In genomic region chr20:5665417-5665816, GRCh38 we compare ENCODE assay signal across 1 cellular context.
TF ChIP-seq lines count a peak whose summit lies in the region.

No MANE protein-coding gene starts in this region.

TF ChIP-seq in HepG2, 621 proteins besides CTCF, POLR2A, EP300 and RAD21 (continued from another document):
- no peak for TF ChIP-seq ZNF281 (CRISPR knock-in tag; IDR thresholded peaks at IDR 0.05; ENCODE audit: borderline replicate concordance)
- TF ChIP-seq FOXO1 (CRISPR knock-in tag; IDR thresholded peaks at IDR 0.05), result no peak
- no peak for TF ChIP-seq SMAD1 (CRISPR knock-in tag; IDR thresholded peaks at IDR 0.05; ENCODE audit: borderline replicate concordance, low read depth)
- no peak for TF ChIP-seq SOX5 (CRISPR knock-in tag; IDR thresholded peaks at IDR 0.05; ENCODE audit: borderline replicate concordance)
